17 cellular contexts compared by ENCODE assay signal in the genomic region with DNA sequence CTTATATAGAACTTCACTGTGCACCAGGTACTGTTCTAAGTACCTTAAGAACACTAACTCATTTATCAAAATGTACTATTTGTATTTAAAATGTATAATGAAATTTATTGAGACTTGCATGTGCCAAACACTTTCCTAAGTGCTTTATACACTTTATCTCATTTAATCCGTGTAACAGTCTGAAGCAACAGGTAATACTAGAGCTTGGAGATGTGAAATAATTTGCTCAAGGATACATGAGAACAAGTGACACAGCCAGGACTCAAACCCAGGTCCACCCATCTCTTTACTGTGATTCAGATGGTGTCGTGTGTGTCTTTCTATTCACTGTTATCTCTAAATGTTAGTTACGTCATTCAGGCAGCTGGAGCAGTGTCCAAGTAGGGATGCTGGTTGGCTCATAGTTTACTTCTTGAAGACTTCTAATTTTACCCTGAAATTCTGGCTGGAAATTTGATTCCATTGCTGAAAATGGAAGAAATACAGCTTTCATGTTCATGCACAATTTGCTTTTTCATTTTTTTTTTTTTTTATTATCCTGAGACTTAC.
DNase-seq lines count a peak whose midpoint lies in the region; ATAC-seq and TF ChIP-seq lines count a peak whose summit lies in the region.
"Had no signal": no experiment of that assay in that cellular context is flagged by ENCODE, and none has a peak within 500 bp of the region (broad histone marks: within the 10 kb centered on the region; RNA-seq: fewer than 3 reads in every experiment).

No MANE protein-coding gene starts in this region.

- peaks cover 0 to 13% (median 0%) of the 10 kb centered on the region in 3 donors for H3K27me3 Mint-ChIP-seq in immature natural killer cell (ENCODE audit: low read depth in 3 of 3)
- H3K27me3 Mint-ChIP-seq: activated B cell treated with CpG ODN at 0.5 μM for 24 hours had no signal

- H3K9ac ChIP-seq in trophoblast cell (ENCODE audit: low read length): no peak overlapping the region

- H3K27me3 ChIP-seq in brain microvascular endothelial cell (replicated peaks) (no peaks in the 10 kb centered on the region), heart right ventricle (no peaks in the 10 kb centered on the region), trophoblast cell (ENCODE audit: insufficient read depth, low read length) (no peaks in the 10 kb centered on the region)
- H3K27me3 ChIP-seq: MG63, right lobe of liver had no signal

- ATAC-seq in heart right ventricle: peak in 7 of 8 donors; percentile 74 to 89 (median 81)
- no peak for ATAC-seq in HG02970 (IDR thresholded peaks at IDR 0.05; ENCODE audit: low FRiP score, unreplicated experiment)
- ATAC-seq: right lobe of liver, T-helper 17 cell had no signal

- H3K27ac ChIP-seq in brain microvascular endothelial cell: peak overlapping the region; percentile 59
- H3K27ac ChIP-seq in heart right ventricle: no peak overlapping the region
- H3K27ac ChIP-seq in trophoblast cell (ENCODE audit: low read depth, low read length): no peak overlapping the region
- H3K27ac ChIP-seq: right lobe of liver had no signal

- H2AK5ac ChIP-seq in trophoblast cell (ENCODE audit: low read length): no peak overlapping the region

- H3K79me2 ChIP-seq in trophoblast cell (ENCODE audit: control insufficient read depth, insufficient read depth, low read length, poor library complexity): no peaks in the 10 kb centered on the region

- no peak overlapping the region for H4K91ac ChIP-seq in trophoblast cell (ENCODE audit: low read depth, low read length)

- H2BK120ac ChIP-seq in trophoblast cell (ENCODE audit: insufficient read depth, low read length, poor library complexity): no peak overlapping the region

- H3K36me3 Mint-ChIP-seq in immature natural killer cell: no peaks in the 10 kb centered on the region

- H2BK12ac ChIP-seq in trophoblast cell (ENCODE audit: low read length): no peak overlapping the region

- H3K27ac Mint-ChIP-seq in immature natural killer cell: no peak overlapping the region
- H3K27ac Mint-ChIP-seq: activated B cell treated with CpG ODN at 0.5 μM for 24 hours; activated T-helper 1 cell treated with anti-CD3 and anti-CD28 coated beads, Interleukin-12 subunit alpha, Interleukin-12 subunit beta, Interleukin-2, Interleukin-4 antibody, amounts not matched to agents 30 ng/mL and 10 ng/mL and 1 ng/mL, durations not matched to agents 14 hours and 24 hours and 36 hours; T-helper 17 cell had no signal

- DNase-seq in GM03348 (ENCODE audit: low spot score) (peak; percentile 19), brain microvascular endothelial cell (peak; percentile 90), heart right ventricle (peak in 1 of 2 donors; percentile 41), trophoblast cell (peak; percentile 23 to 75), immature natural killer cell (no peak), NCI-H2107 treated with DMSO at 0.1 percent for 48 hours (lab: John Stamatoyannopoulos, UW; ENCODE audit: unreplicated experiment) (no peak)
- DNase-seq in activated CD8-positive, alpha-beta memory T cell treated with anti-CD3 and anti-CD28 coated beads for 24 hours: no peak
- DNase-seq: activated B cell treated with CpG ODN at 0.5 μM for 24 hours, COR-L47, EL, MG63, NCI-H2081, NCI-H526, right lobe of liver, T-helper 17 cell had no signal

- H3K36me3 ChIP-seq in brain microvascular endothelial cell (replicated peaks) (no peaks in the 10 kb centered on the region), heart right ventricle (no peaks in the 10 kb centered on the region), trophoblast cell (ENCODE audit: control insufficient read depth in 1 of 2, insufficient read depth in 2 of 2, low read length in 2 of 2) (no peaks in the 10 kb centered on the region)
- H3K36me3 ChIP-seq: MG63, right lobe of liver had no signal

- H4K12ac ChIP-seq in trophoblast cell (ENCODE audit: low read depth, low read length): no peak overlapping the region

- H3K4ac ChIP-seq in trophoblast cell (ENCODE audit: low read depth, low read length): no peak overlapping the region

- intact Hi-C loops in heart right ventricle (cut with DNase I): loop anchor here in 1 of 10 donors (10.0 kb wide), 1 partner anchor 89 kb away; no protein-coding TSS in a partner anchor

- peaks cover 0 to 37% (median 19%) of the 10 kb centered on the region in 9 donors for H3K4me1 ChIP-seq in heart right ventricle
- H3K4me1 ChIP-seq in trophoblast cell (ENCODE audit: control insufficient read depth in 1 of 2, insufficient read depth in 2 of 2, low read length in 2 of 2): peaks cover 3 to 7% of the 10 kb centered on the region in 2 experiments
- H3K4me1 ChIP-seq: right lobe of liver had no signal

- no peak overlapping the region for H3K4me3 Mint-ChIP-seq in immature natural killer cell
- H3K4me3 Mint-ChIP-seq: activated B cell treated with CpG ODN at 0.5 μM for 24 hours; activated T-helper 1 cell treated with anti-CD3 and anti-CD28 coated beads, Interleukin-12 subunit alpha, Interleukin-12 subunit beta, Interleukin-2, Interleukin-4 antibody, amounts not matched to agents 30 ng/mL and 10 ng/mL and 1 ng/mL, durations not matched to agents 14 hours and 24 hours and 36 hours; T-helper 17 cell had no signal

- TF ChIP-seq CTCF in brain microvascular endothelial cell (IDR thresholded peaks at IDR 0.05; ENCODE audit: low read depth, low read length, missing control alignments): no peak
- TF ChIP-seq CTCF in heart right ventricle (IDR thresholded peaks at IDR 0.05): no peak

- no peaks in the 10 kb centered on the region for H3K4me1 Mint-ChIP-seq in immature natural killer cell
- H3K4me1 Mint-ChIP-seq: activated B cell treated with CpG ODN at 0.5 μM for 24 hours, T-helper 17 cell had no signal

- in situ Hi-C loops in brain microvascular endothelial cell (cut with HindIII; ENCODE audit: low pct_ligation_motif_present, low sequenced_read_pairs): no loop called here

- 35 to 43% methylated on average over 3 of the region's 3 CpGs for WGBS in heart right ventricle, 2 donors
- no CpG with 5 or more reads among the region's 3 CpGs for WGBS in trophoblast cell (ENCODE audit: extremely low coverage, insufficient coverage, insufficient read length)

- H3K14ac ChIP-seq in trophoblast cell (ENCODE audit: low read length): no peak overlapping the region

- H3K4me3 ChIP-seq in brain microvascular endothelial cell (ENCODE audit: low read depth, low read length) (no peak overlapping the region), heart right ventricle (no peak overlapping the region), trophoblast cell (ENCODE audit: low read depth, low read length) (no peak overlapping the region)
- H3K4me3 ChIP-seq: MG63, right lobe of liver had no signal

- no peak overlapping the region for H2BK5ac ChIP-seq in trophoblast cell (ENCODE audit: low read depth, low read length, poor library complexity)

- no peak overlapping the region for H3K23ac ChIP-seq in trophoblast cell (ENCODE audit: low read length)

- no peak overlapping the region for H4K8ac ChIP-seq in trophoblast cell (ENCODE audit: low read depth, low read length)

- no peak overlapping the region for H3K18ac ChIP-seq in trophoblast cell (ENCODE audit: low read length)

- no peaks in the 10 kb centered on the region for H3K79me1 ChIP-seq in trophoblast cell (ENCODE audit: low read length)

- H3K9me3 ChIP-seq in heart right ventricle: no peaks in the 10 kb centered on the region
- H3K9me3 ChIP-seq in trophoblast cell (ENCODE audit: insufficient read depth, low read depth, low read length): no peaks in the 10 kb centered on the region
- H3K9me3 ChIP-seq: right lobe of liver had no signal

- no peak overlapping the region for H3K4me2 ChIP-seq in trophoblast cell (ENCODE audit: low read length)

- peaks cover 0 to 6% (median 0%) of the 10 kb centered on the region in 6 donors for H3K9me3 Mint-ChIP-seq in immature natural killer cell
- H3K9me3 Mint-ChIP-seq: activated B cell treated with CpG ODN at 0.5 μM for 24 hours; activated T-helper 1 cell treated with anti-CD3 and anti-CD28 coated beads, Interleukin-12 subunit alpha, Interleukin-12 subunit beta, Interleukin-2, Interleukin-4 antibody, amounts not matched to agents 30 ng/mL and 10 ng/mL and 1 ng/mL, durations not matched to agents 14 hours and 24 hours and 36 hours had no signal

- no peak overlapping the region for H2AFZ ChIP-seq in trophoblast cell (ENCODE audit: insufficient read depth, low read length, poor library complexity)

Comparison
In these comparisons a context has a peak if more than half of its experiments do, and no peak if none do; other contexts are left out.
1. DNase-seq: peak in GM03348 (single experiment), brain microvascular endothelial cell (single experiment) and trophoblast cell (2 of 2); none in immature natural killer cell (0 of 3), activated CD8-positive, alpha-beta memory T cell treated with anti-CD3 and anti-CD28 coated beads for 24 hours (single experiment) and NCI-H2107 treated with DMSO at 0.1 percent for 48 hours (single experiment).